Comparison of ENCODE assay signal across 8 cellular contexts in genomic region chr2:85439569-85439968, GRCh38. TPM values are rescaled to one million over a fixed set of nuclear protein-coding genes. Genes with fewer than 3 reads are reported as not detected.
A peak's percentile ranks its signal among the peaks of the same experiment; 100 is the strongest.
DNase-seq lines count a peak whose midpoint lies in the region; ATAC-seq and TF ChIP-seq lines count a peak whose summit lies in the region.
"Not testable (repeated sequence)": the region's sequence is repeated elsewhere in the genome, so short reads cannot be mapped to it uniquely, and the experiment has no call there.
"Had no signal": no experiment of that assay in that cellular context is flagged by ENCODE, and none has a peak within 500 bp of the region (broad histone marks: within the 10 kb centered on the region; RNA-seq: fewer than 3 reads in every experiment).

No MANE protein-coding gene starts in this region.

- CTCF ChIA-PET in CD8-positive, alpha-beta memory T cell (lab: Charles Lee): interaction anchor here (1.2 to 2.6 kb wide), 3 partner anchors 11 to 98 kb away, joined by 3 to 11 read pairs (median 6); partner anchors contain the start of gene MAT2A

- H3K27ac ChIP-seq in CD8-positive, alpha-beta memory T cell (ENCODE audit: low read depth, low read length): not testable (repeated sequence)
- H3K27ac ChIP-seq in WERI-Rb-1 (peak overlapping the region; percentile 98), temporal lobe (ENCODE audit: low read depth, low read length) (peak overlapping the region; percentile 100)

- H3K27me3 ChIP-seq in CD8-positive, alpha-beta memory T cell (ENCODE audit: insufficient read depth, low read length, poor library complexity, severe bottlenecking); WERI-Rb-1 (ENCODE audit: insufficient read depth, low read depth, severe bottlenecking): not testable (repeated sequence)

- not testable (repeated sequence) for H3K9me3 Mint-ChIP-seq in CD8-positive, alpha-beta memory T cell; activated T-cell treated with anti-CD3 and anti-CD28 coated beads, Interleukin-2, amount 50 U/mL, for 72 hours; activated naive CD8-positive, alpha-beta T cell treated with anti-CD3 and anti-CD28 coated beads, Interleukin-2, amount 10 ng/mL, durations not matched to agents 7 days and 5 days; dendritic cell treated with granulocyte-macrophage colony-stimulating factor and Interleukin-4, amounts not matched to agents 40 ng/mL and 50 ng/mL, for 4 days; nephron

- not testable (repeated sequence) for H3K36me3 Mint-ChIP-seq in CD8-positive, alpha-beta memory T cell; activated T-cell treated with anti-CD3 and anti-CD28 coated beads, Interleukin-2, amount 50 U/mL, for 72 hours (ENCODE audit: insufficient read depth in 2 of 2); activated naive CD8-positive, alpha-beta T cell treated with anti-CD3 and anti-CD28 coated beads, Interleukin-2, amount 10 ng/mL, durations not matched to agents 7 days and 5 days; dendritic cell treated with granulocyte-macrophage colony-stimulating factor and Interleukin-4, amounts not matched to agents 40 ng/mL and 50 ng/mL, for 4 days (ENCODE audit: low read depth); nephron (ENCODE audit: low read depth)

- H3K27ac Mint-ChIP-seq in CD8-positive, alpha-beta memory T cell: peak overlapping the region in 4 of 8 donors; percentile 29 to 99 (median 80)
- H3K27ac Mint-ChIP-seq in activated T-cell treated with anti-CD3 and anti-CD28 coated beads, Interleukin-2, amount 50 U/mL, for 72 hours: peak overlapping the region; percentile 96
- peak overlapping the region; percentile 94 for H3K27ac Mint-ChIP-seq in activated naive CD8-positive, alpha-beta T cell treated with anti-CD3 and anti-CD28 coated beads, Interleukin-2, amount 10 ng/mL, durations not matched to agents 7 days and 5 days
- peak overlapping the region; percentile 98 for H3K27ac Mint-ChIP-seq in dendritic cell treated with granulocyte-macrophage colony-stimulating factor and Interleukin-4, amounts not matched to agents 40 ng/mL and 50 ng/mL, for 4 days
- H3K27ac Mint-ChIP-seq in nephron: peak overlapping the region in 2 of 3 experiments; percentile 94 to 99

- H3K27me3 Mint-ChIP-seq in CD8-positive, alpha-beta memory T cell; activated T-cell treated with anti-CD3 and anti-CD28 coated beads, Interleukin-2, amount 50 U/mL, for 72 hours (ENCODE audit: low read depth); activated naive CD8-positive, alpha-beta T cell treated with anti-CD3 and anti-CD28 coated beads, Interleukin-2, amount 10 ng/mL, durations not matched to agents 7 days and 5 days; dendritic cell treated with granulocyte-macrophage colony-stimulating factor and Interleukin-4, amounts not matched to agents 40 ng/mL and 50 ng/mL, for 4 days; nephron (ENCODE audit: low read depth): not testable (repeated sequence)

- H3K4me1 ChIP-seq in CD8-positive, alpha-beta memory T cell (ENCODE audit: insufficient read depth, low read length): peaks cover 22% of the 10 kb centered on the region

- not testable (repeated sequence) for H3K9me3 ChIP-seq in CD8-positive, alpha-beta memory T cell (ENCODE audit: low read length); WERI-Rb-1 (ENCODE audit: severe bottlenecking)

- POLR2A ChIA-PET in CD8-positive, alpha-beta memory T cell (lab: Charles Lee): interaction anchor here (0.6 to 3.0 kb wide), 3 partner anchors 80 to 101 kb away, joined by 5 to 39 read pairs (median 8); partner anchors contain the start of gene MAT2A
- POLR2A ChIA-PET in activated naive CD8-positive, alpha-beta T cell treated with anti-CD3 and anti-CD28 coated beads, Interleukin-2, amount 10 ng/mL, durations not matched to agents 7 days and 5 days (lab: Charles Lee): interaction anchor here (1.6 to 7.3 kb wide), 4 partner anchors 9 to 99 kb away, joined by 3 to 116 read pairs (median 8); partner anchors contain the start of genes MAT2A and SH2D6

- peaks cover 12 to 27% (median 17%) of the 10 kb centered on the region in 3 donors for H3K4me1 Mint-ChIP-seq in CD8-positive, alpha-beta memory T cell
- peaks cover 33% of the 10 kb centered on the region for H3K4me1 Mint-ChIP-seq in activated T-cell treated with anti-CD3 and anti-CD28 coated beads, Interleukin-2, amount 50 U/mL, for 72 hours (ENCODE audit: low read depth)
- H3K4me1 Mint-ChIP-seq in activated naive CD8-positive, alpha-beta T cell treated with anti-CD3 and anti-CD28 coated beads, Interleukin-2, amount 10 ng/mL, durations not matched to agents 7 days and 5 days: peaks cover 33% of the 10 kb centered on the region
- peaks cover 63% of the 10 kb centered on the region for H3K4me1 Mint-ChIP-seq in dendritic cell treated with granulocyte-macrophage colony-stimulating factor and Interleukin-4, amounts not matched to agents 40 ng/mL and 50 ng/mL, for 4 days (ENCODE audit: low read depth)
- H3K4me1 Mint-ChIP-seq in nephron: peaks cover 33% of the 10 kb centered on the region

- DNase-seq in CD8-positive, alpha-beta memory T cell; WERI-Rb-1; activated T-cell treated with anti-CD3 and anti-CD28 coated beads, Interleukin-2, amount 50 U/mL, for 72 hours; activated naive CD8-positive, alpha-beta T cell treated with anti-CD3 and anti-CD28 coated beads, Interleukin-2, amount 10 ng/mL, durations not matched to agents 7 days and 5 days: not testable (repeated sequence)

- not testable (repeated sequence) for H3K36me3 ChIP-seq in CD8-positive, alpha-beta memory T cell (ENCODE audit: insufficient read depth, low read length); WERI-Rb-1

- not testable (repeated sequence) for H3K4me3 ChIP-seq in CD8-positive, alpha-beta memory T cell (ENCODE audit: low read length); WERI-Rb-1 (ENCODE audit: low read depth, low read length)

- not testable (repeated sequence) for TF ChIP-seq CTCF in WERI-Rb-1 (IDR thresholded peaks at IDR 0.05; ENCODE audit: low read depth, low read length); nephron (IDR thresholded peaks at IDR 0.05; ENCODE audit: unreplicated experiment in 3 of 3)

- intact Hi-C loops in dendritic cell treated with granulocyte-macrophage colony-stimulating factor and Interleukin-4, amounts not matched to agents 40 ng/mL and 50 ng/mL, for 4 days (cut with micrococcal nuclease): loop anchor here (2.0 kb wide), 1 partner anchor 99 kb away; the partner anchor contains the start of gene MAT2A

- H3K4me3 Mint-ChIP-seq in CD8-positive, alpha-beta memory T cell: peak overlapping the region in 4 of 7 donors; percentile 29 to 66 (median 58)
- H3K4me3 Mint-ChIP-seq in activated T-cell treated with anti-CD3 and anti-CD28 coated beads, Interleukin-2, amount 50 U/mL, for 72 hours: peak overlapping the region; percentile 77 to 90
- H3K4me3 Mint-ChIP-seq in activated naive CD8-positive, alpha-beta T cell treated with anti-CD3 and anti-CD28 coated beads, Interleukin-2, amount 10 ng/mL, durations not matched to agents 7 days and 5 days: peak overlapping the region; percentile 82
- not testable (repeated sequence) for H3K4me3 Mint-ChIP-seq in dendritic cell treated with granulocyte-macrophage colony-stimulating factor and Interleukin-4, amounts not matched to agents 40 ng/mL and 50 ng/mL, for 4 days; nephron

- not testable (repeated sequence) for ATAC-seq in activated T-cell treated with anti-CD3 and anti-CD28 coated beads, Interleukin-2, amount 50 U/mL, for 72 hours (replicated peaks in 1 of 2); activated naive CD8-positive, alpha-beta T cell treated with anti-CD3 and anti-CD28 coated beads, Interleukin-2, amount 10 ng/mL, durations not matched to agents 7 days and 5 days (ENCODE audit: low read depth)

RNA-seq across cellular contexts. Expression of gene SH2D6, which starts 21.1 kb away (rescaled TPM):
- 1 to 10 TPM in 1 of 2 experiments, under 1 TPM in 1; 0.63 to 1.4 TPM for total RNA-seq in CD8-positive, alpha-beta memory T cell
- not detected for polyA plus RNA-seq in CD8-positive, alpha-beta memory T cell
- total RNA-seq in activated T-cell treated with anti-CD3 and anti-CD28 coated beads, Interleukin-2, amount 50 U/mL, for 72 hours: 1 to 10 TPM; 3.2 to 4.0 TPM
- total RNA-seq in activated naive CD8-positive, alpha-beta T cell treated with anti-CD3 and anti-CD28 coated beads, Interleukin-2, amount 10 ng/mL, durations not matched to agents 7 days and 5 days: 1 to 10 TPM in 1 of 2 experiments, under 1 TPM in 1; 0.94 to 1.4 TPM
- total RNA-seq in temporal lobe: 0.74 TPM
- total RNA-seq: PC-3 had no signal

RNA-seq across cellular contexts. Expression of gene CAPG, which starts 29.4 kb away (rescaled TPM):
- total RNA-seq in CD8-positive, alpha-beta memory T cell: 10 to 100 TPM; 22.3 to 22.8 TPM
- 36.0 TPM for polyA plus RNA-seq in CD8-positive, alpha-beta memory T cell
- 10 to 100 TPM; 58.4 to 83.6 TPM for total RNA-seq in activated T-cell treated with anti-CD3 and anti-CD28 coated beads, Interleukin-2, amount 50 U/mL, for 72 hours
- 100 to 1,000 TPM; 263 to 279 TPM for total RNA-seq in activated naive CD8-positive, alpha-beta T cell treated with anti-CD3 and anti-CD28 coated beads, Interleukin-2, amount 10 ng/mL, durations not matched to agents 7 days and 5 days
- total RNA-seq in temporal lobe: 7.6 TPM
